In the genomic region with DNA sequence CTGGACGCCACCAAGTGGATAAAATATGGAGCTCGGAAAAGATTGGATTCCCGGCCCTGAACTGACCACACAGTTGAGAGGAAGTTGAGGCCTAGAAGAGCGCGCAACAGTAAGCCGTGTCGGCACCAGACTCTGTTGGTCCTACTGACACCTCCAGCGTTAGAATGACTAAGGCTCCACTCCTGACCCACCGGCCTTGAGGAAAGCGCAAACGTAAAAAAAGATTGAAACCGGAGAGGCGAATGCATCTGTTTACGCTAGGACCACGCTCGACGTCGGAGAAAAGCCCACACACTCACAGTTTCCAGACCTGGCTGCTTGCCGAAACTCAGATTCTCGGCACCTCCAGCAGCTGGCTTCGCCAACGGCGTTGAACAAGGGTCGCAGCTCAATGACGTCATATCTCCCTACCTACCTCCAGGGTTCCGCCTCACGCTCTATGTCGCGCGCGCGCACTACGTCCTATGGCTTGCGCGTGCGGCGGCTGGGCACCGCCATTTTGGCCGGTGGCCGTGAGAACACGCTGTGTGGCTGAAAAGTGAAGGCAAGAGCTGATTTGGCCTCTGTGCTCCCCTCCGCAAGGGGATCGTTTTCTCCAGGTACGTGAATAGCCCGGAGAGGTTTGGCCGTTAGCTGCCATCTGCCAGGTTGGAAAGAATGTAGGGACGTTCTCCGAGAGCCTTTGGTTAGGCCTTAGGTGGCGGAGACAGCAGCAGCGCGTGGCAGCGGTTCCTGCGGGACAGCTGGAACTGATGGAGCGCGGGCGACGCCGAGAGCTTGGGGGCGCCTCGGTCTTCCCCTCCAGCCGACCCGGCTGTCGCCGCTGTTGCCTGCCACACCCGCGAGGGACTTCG, we compare ENCODE assay signal across 8 cellular contexts. TPM values are rescaled to one million over a fixed set of nuclear protein-coding genes. Genes with fewer than 3 reads are reported as not detected.
A peak's percentile ranks its signal among the peaks of the same experiment; 100 is the strongest.
DNase-seq lines count a peak whose midpoint lies in the region; ATAC-seq and TF ChIP-seq lines count a peak whose summit lies in the region.

Gene ABCE1 (plus strand): TSS at position 491 of the 854 bp plus-strand sequence. CDS start 6,102 bp downstream, outside the sequence.
Gene ANAPC10 (minus strand): TSS at position 376 of the 854 bp plus-strand sequence. CDS start 2,097 bp downstream, outside the sequence.

- peaks cover 23% of the 10 kb centered on the region for H3K4me1 Mint-ChIP-seq in T-helper 2 cell treated with Interferon-gamma antibody and Interleukin-4, amounts not matched to agents 5 μg/mL and 100 μg/mL, for 36 hours (ENCODE audit: low read depth)

- peak within 1 kb of the TSS; percentile 92 for H3K4me3 Mint-ChIP-seq in T-helper 2 cell treated with Interferon-gamma antibody and Interleukin-4, amounts not matched to agents 5 μg/mL and 100 μg/mL, for 36 hours

- H3K36me3 ChIP-seq in ascending aorta (peaks cover 0 to 22% of the 10 kb centered on the region in 2 donors), vagina (peaks cover 0 to 30% of the 10 kb centered on the region in 2 donors)

- H3K27me3 Mint-ChIP-seq in T-helper 2 cell treated with Interferon-gamma antibody and Interleukin-4, amounts not matched to agents 5 μg/mL and 100 μg/mL, for 36 hours (ENCODE audit: low read depth): no peaks in the 10 kb centered on the region

- H3K36me3 Mint-ChIP-seq in T-helper 2 cell treated with Interferon-gamma antibody and Interleukin-4, amounts not matched to agents 5 μg/mL and 100 μg/mL, for 36 hours (ENCODE audit: low read depth): peaks cover 29% of the 10 kb centered on the region

- H3K27me3 ChIP-seq in ascending aorta (no peaks in the 10 kb centered on the region), right cardiac atrium (ENCODE audit: control insufficient read depth, insufficient read depth) (no peaks in the 10 kb centered on the region), vagina (no peaks in the 10 kb centered on the region)

- H3K27ac ChIP-seq in ascending aorta (peak within 1 kb of the TSS; percentile 87 to 90), right cardiac atrium (ENCODE audit: low read length) (peak within 1 kb of the TSS; percentile 98), vagina (peak within 1 kb of the TSS; percentile 90)

- TF ChIP-seq CTCF in ascending aorta (IDR thresholded peaks at IDR 0.05): peak in 1 of 3 experiments; percentile 27
- no peak for TF ChIP-seq CTCF in vagina (IDR thresholded peaks at IDR 0.05)

- under 1% methylated on average over 67 of the region's 67 CpGs for WGBS in right cardiac atrium

- intact Hi-C loops in ascending aorta (cut with DNase I): loop anchor here (1.0 to 5.0 kb wide), 4 partner anchors 83 to 1585 kb away; partner anchors contain the start of genes LSM6, OTUD4, SMAD1 and SMARCA5
- intact Hi-C loops in right cardiac atrium (cut with DNase I): no loop called here
- intact Hi-C loops in vagina (cut with DNase I): no loop called here

- H3K4me1 ChIP-seq in ascending aorta (peaks cover 4 to 18% of the 10 kb centered on the region in 2 donors), right cardiac atrium (ENCODE audit: control insufficient read depth, insufficient read depth, low read length) (peaks cover 2% of the 10 kb centered on the region), vagina (peaks cover 55% of the 10 kb centered on the region)

- peak; percentile 90 to 95 for DNase-seq in NCI-H1930 (lab: John Stamatoyannopoulos, UW)
- peak; percentile 98 for DNase-seq in T-helper 2 cell treated with Interferon-gamma antibody and Interleukin-4, amounts not matched to agents 5 μg/mL and 100 μg/mL, for 36 hours (ENCODE audit: low spot score)
- DNase-seq in ascending aorta (ENCODE audit: low spot score in 2 of 2): peak; percentile 85 to 98
- DNase-seq in right cardiac atrium: peak; percentile 97 to 98 (median 97)
- DNase-seq in putamen (ENCODE audit: low spot score): peak; percentile 94
- DNase-seq in vagina (ENCODE audit: extremely low spot score in 2 of 2): peak in 1 of 2 donors; percentile 97

- TF ChIP-seq POLR2A in GM18505 (IDR thresholded peaks at IDR 0.05; ENCODE audit: borderline replicate concordance, extremely low read depth, insufficient read depth, insufficient read length): peak; percentile 86
- TF ChIP-seq POLR2A in vagina (IDR thresholded peaks at IDR 0.05): peak in 1 of 2 donors; percentile 51

- peak within 1 kb of the TSS; percentile 74 to 75 for H3K4me3 ChIP-seq in ascending aorta
- peak within 1 kb of the TSS; percentile 96 for H3K4me3 ChIP-seq in right cardiac atrium (ENCODE audit: low read length)
- peak within 1 kb of the TSS; percentile 77 to 91 for H3K4me3 ChIP-seq in vagina

- peak within 1 kb of the TSS; percentile 99 for H3K27ac Mint-ChIP-seq in T-helper 2 cell treated with Interferon-gamma antibody and Interleukin-4, amounts not matched to agents 5 μg/mL and 100 μg/mL, for 36 hours

- H3K9me3 Mint-ChIP-seq in T-helper 2 cell treated with Interferon-gamma antibody and Interleukin-4, amounts not matched to agents 5 μg/mL and 100 μg/mL, for 36 hours: peaks cover 12% of the 10 kb centered on the region

- peak; percentile 83 for ATAC-seq in GM18505 (IDR thresholded peaks at IDR 0.05; ENCODE audit: unreplicated experiment)
- peak; percentile 70 for ATAC-seq in HG02973 (IDR thresholded peaks at IDR 0.05; ENCODE audit: unreplicated experiment)
- ATAC-seq in right cardiac atrium: peak; percentile 99

- H3K9me3 ChIP-seq in ascending aorta (no peaks in the 10 kb centered on the region), right cardiac atrium (ENCODE audit: control insufficient read depth, low read length) (no peaks in the 10 kb centered on the region), vagina (no peaks in the 10 kb centered on the region)

RNA-seq across cellular contexts. Expression of gene ABCE1, which starts in this region (rescaled TPM):
- total RNA-seq in ascending aorta: 43.7 TPM
- total RNA-seq in right cardiac atrium: 10 to 100 TPM; 29.7 to 41.9 (median 31.5) TPM
- polyA plus RNA-seq in right cardiac atrium: 15.7 TPM
- total RNA-seq in vagina: 47.1 TPM

RNA-seq across cellular contexts. Expression of gene ANAPC10, which starts in this region (rescaled TPM):
- total RNA-seq in ascending aorta (2.6 TPM), right cardiac atrium (10 to 100 TPM; 14.7 to 17.7 (median 16.3) TPM), vagina (17.4 TPM)
- polyA plus RNA-seq in right cardiac atrium: 21.0 TPM
